ENCODE assay signal across 20 cellular contexts in the genomic region with DNA sequence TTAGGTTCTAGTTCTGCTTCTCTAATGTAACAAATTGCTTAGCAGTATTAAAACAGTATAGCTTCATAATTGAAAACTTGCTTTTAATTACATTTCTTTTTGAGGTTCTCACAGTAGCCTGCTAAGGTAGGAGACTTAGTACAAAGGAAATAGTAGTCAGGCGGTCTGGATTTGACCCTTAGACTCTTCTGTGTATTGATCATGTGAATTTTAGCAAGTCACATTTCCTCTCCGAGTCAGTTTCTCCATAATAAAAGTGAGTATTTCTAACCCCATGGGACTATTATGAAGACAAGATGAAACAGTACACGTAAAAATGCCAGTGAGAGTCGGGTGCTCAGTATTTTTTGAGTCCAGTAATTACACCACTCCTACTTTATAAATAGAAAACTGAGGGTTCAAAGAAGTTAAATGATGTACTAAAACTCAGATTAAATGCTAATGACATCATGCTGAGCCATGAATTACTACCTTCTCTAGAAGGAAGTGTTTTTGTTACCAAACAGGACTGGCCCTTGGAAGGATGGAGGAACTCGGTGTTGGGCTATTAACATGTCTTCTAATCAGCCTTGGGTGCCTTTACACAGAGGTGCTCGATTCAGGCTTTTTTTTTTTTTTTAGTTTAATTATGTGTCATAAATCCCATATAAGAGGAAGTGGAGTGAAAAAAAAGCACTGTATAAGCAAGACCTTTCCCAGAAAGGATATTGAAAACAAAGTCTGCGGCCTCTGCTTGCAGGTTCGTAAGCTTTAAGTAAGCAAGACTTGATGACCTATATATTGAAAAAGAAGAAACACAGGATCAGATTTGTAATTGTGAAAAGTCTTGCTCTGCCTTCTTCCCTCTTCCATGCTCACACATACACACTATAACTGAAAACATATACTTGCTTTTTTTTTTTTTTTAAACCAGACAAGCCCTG.
"Had no signal": no experiment of that assay in that cellular context is flagged by ENCODE, and none has a peak within 500 bp of the region (broad histone marks: within the 10 kb centered on the region; RNA-seq: fewer than 3 reads in every experiment).

No MANE protein-coding gene starts in this region.

- H3K4me1 ChIP-seq: gastroesophageal sphincter, left ventricle myocardium inferior had no signal

- FAIRE-seq: TTC549 had no signal

- H3K27ac ChIP-seq: gastroesophageal sphincter, heart right ventricle, left ventricle myocardium inferior had no signal

- H3K4me1 Mint-ChIP-seq: brain; central memory CD8-positive, alpha-beta T cell; memory B cell had no signal

- DNase-seq: activated B cell treated with CpG ODN at 0.5 μM for 24 hours; activated CD8-positive, alpha-beta memory T cell treated with anti-CD3 and anti-CD28 coated beads, Interleukin-2, amount 10 ng/mL, durations not matched to agents 7 days and 5 days; activated naive CD8-positive, alpha-beta T cell treated with anti-CD3 and anti-CD28 coated beads for 36 hours; activated T-cell treated with anti-CD3 and anti-CD28 coated beads, Interleukin-2, amount 50 U/mL, for 1 hour; amygdala; effector memory CD8-positive, alpha-beta T cell; heart right ventricle; islet precursor cell; left ventricle myocardium inferior; posterior cingulate gyrus; retina; trophoblast cell had no signal

- H3K36me3 Mint-ChIP-seq: natural killer cell treated with Interleukin-12 subunit alpha and Interleukin-12 subunit beta and Interleukin-15 and Interleukin-18, amount 100 ng/mL, for 72 hours had no signal

- H3K27me3 Mint-ChIP-seq: activated B cell treated with CpG ODN at 0.5 μM for 24 hours; activated CD8-positive, alpha-beta memory T cell treated with anti-CD3 and anti-CD28 coated beads, Interleukin-2, amount 10 ng/mL, durations not matched to agents 7 days and 5 days; activated naive CD8-positive, alpha-beta T cell treated with anti-CD3 and anti-CD28 coated beads for 36 hours; brain; central memory CD8-positive, alpha-beta T cell; effector memory CD8-positive, alpha-beta T cell had no signal

- H3K9me3 ChIP-seq: gastroesophageal sphincter, heart right ventricle, left ventricle myocardium inferior had no signal

- H3K9me3 Mint-ChIP-seq: activated B cell treated with CpG ODN at 0.5 μM for 24 hours; activated naive CD8-positive, alpha-beta T cell treated with anti-CD3 and anti-CD28 coated beads for 36 hours; central memory CD8-positive, alpha-beta T cell; dendritic cell treated with granulocyte-macrophage colony-stimulating factor and Interleukin-4, amounts not matched to agents 40 ng/mL and 50 ng/mL, for 4 days; effector memory CD8-positive, alpha-beta T cell; natural killer cell treated with Interleukin-12 subunit alpha and Interleukin-12 subunit beta and Interleukin-15 and Interleukin-18, amount 100 ng/mL, for 72 hours; stimulated activated effector memory CD8-positive, alpha-beta T cell treated with anti-CD3 and anti-CD28 coated beads, Interleukin-12 subunit alpha, Interleukin-12 subunit beta, amount 100 ng/mL, for 72 hours had no signal

- ATAC-seq: activated CD8-positive, alpha-beta memory T cell treated with anti-CD3 and anti-CD28 coated beads, Interleukin-2, amount 10 ng/mL, durations not matched to agents 7 days and 5 days; effector memory CD8-positive, alpha-beta T cell; gastroesophageal sphincter; heart right ventricle; natural killer cell treated with Interleukin-12 subunit alpha and Interleukin-12 subunit beta and Interleukin-15 and Interleukin-18, amount 100 ng/mL, for 72 hours; stimulated activated effector memory CD8-positive, alpha-beta T cell treated with anti-CD3 and anti-CD28 coated beads, Interleukin-12 subunit alpha, Interleukin-12 subunit beta, amount 100 ng/mL, for 72 hours had no signal

- H3K27me3 ChIP-seq: gastroesophageal sphincter, heart right ventricle had no signal

- H3K27ac Mint-ChIP-seq: activated B cell treated with CpG ODN at 0.5 μM for 24 hours; activated CD8-positive, alpha-beta memory T cell treated with anti-CD3 and anti-CD28 coated beads, Interleukin-2, amount 10 ng/mL, durations not matched to agents 7 days and 5 days; activated naive CD8-positive, alpha-beta T cell treated with anti-CD3 and anti-CD28 coated beads for 36 hours; brain; dendritic cell treated with granulocyte-macrophage colony-stimulating factor and Interleukin-4, amounts not matched to agents 40 ng/mL and 50 ng/mL, for 4 days; effector memory CD8-positive, alpha-beta T cell; memory B cell; natural killer cell treated with Interleukin-12 subunit alpha and Interleukin-12 subunit beta and Interleukin-15 and Interleukin-18, amount 100 ng/mL, for 72 hours; stimulated activated effector memory CD8-positive, alpha-beta T cell treated with anti-CD3 and anti-CD28 coated beads, Interleukin-12 subunit alpha, Interleukin-12 subunit beta, amount 100 ng/mL, for 72 hours had no signal

- H3K4me3 Mint-ChIP-seq: activated B cell treated with CpG ODN at 0.5 μM for 24 hours; activated CD8-positive, alpha-beta memory T cell treated with anti-CD3 and anti-CD28 coated beads, Interleukin-2, amount 10 ng/mL, durations not matched to agents 7 days and 5 days; activated naive CD8-positive, alpha-beta T cell treated with anti-CD3 and anti-CD28 coated beads for 36 hours; brain; central memory CD8-positive, alpha-beta T cell; dendritic cell treated with granulocyte-macrophage colony-stimulating factor and Interleukin-4, amounts not matched to agents 40 ng/mL and 50 ng/mL, for 4 days; effector memory CD8-positive, alpha-beta T cell; memory B cell; natural killer cell treated with Interleukin-12 subunit alpha and Interleukin-12 subunit beta and Interleukin-15 and Interleukin-18, amount 100 ng/mL, for 72 hours; stimulated activated effector memory CD8-positive, alpha-beta T cell treated with anti-CD3 and anti-CD28 coated beads, Interleukin-12 subunit alpha, Interleukin-12 subunit beta, amount 100 ng/mL, for 72 hours had no signal

- H3K4me3 ChIP-seq: gastroesophageal sphincter, heart right ventricle, left ventricle myocardium inferior had no signal
